ENCODE assay signal across 8 cellular contexts in the genomic region with DNA sequence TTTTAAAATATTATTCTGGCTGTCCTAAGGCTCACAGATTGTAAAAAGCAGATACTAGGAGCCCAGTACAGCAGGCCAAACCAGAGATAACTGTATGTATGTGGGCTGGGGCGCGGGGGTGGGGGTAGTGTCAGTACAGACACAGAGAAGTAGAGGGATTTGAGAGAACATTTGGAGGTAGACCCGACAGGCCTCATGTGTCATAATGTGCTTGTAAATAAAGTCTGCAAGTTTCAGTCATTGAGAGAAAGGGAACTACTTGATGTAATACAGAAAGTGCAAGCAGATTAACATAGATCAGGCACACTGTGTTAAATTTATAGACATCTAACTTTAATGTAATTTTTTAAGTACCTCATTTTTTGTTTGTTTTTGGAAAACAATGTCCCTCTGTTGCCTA. TPM values are rescaled to one million over a fixed set of nuclear protein-coding genes. Genes with fewer than 3 reads are reported as not detected.
DNase-seq lines count a peak whose midpoint lies in the region; ATAC-seq, FAIRE-seq and TF ChIP-seq lines count a peak whose summit lies in the region.

No MANE protein-coding gene starts in this region.

- peak overlapping the region; percentile 73 for H3K4me3 Mint-ChIP-seq in natural killer cell treated with Interleukin-12 subunit alpha and Interleukin-12 subunit beta and Interleukin-15 and Interleukin-18, amount 100 ng/mL, for 72 hours
- H3K4me3 Mint-ChIP-seq in natural killer cell, result no peak overlapping the region
- H3K4me3 Mint-ChIP-seq in activated naive CD4-positive, alpha-beta T cell treated with anti-CD3 and anti-CD28 coated beads for 36 hours, result no peak overlapping the region

- no peaks in the 10 kb centered on the region for H3K36me3 ChIP-seq in upper lobe of right lung

- no peaks in the 10 kb centered on the region for H3K27me3 ChIP-seq in upper lobe of right lung

- no peaks in the 10 kb centered on the region for H3K9me3 ChIP-seq in upper lobe of right lung

- peak overlapping the region; percentile 1 for H3K27ac ChIP-seq in upper lobe of right lung

- no peaks in the 10 kb centered on the region for H3K36me3 Mint-ChIP-seq in natural killer cell treated with Interleukin-12 subunit alpha and Interleukin-12 subunit beta and Interleukin-15 and Interleukin-18, amount 100 ng/mL, for 72 hours
- H3K36me3 Mint-ChIP-seq in natural killer cell, result no peaks in the 10 kb centered on the region
- H3K36me3 Mint-ChIP-seq in activated naive CD4-positive, alpha-beta T cell treated with anti-CD3 and anti-CD28 coated beads for 36 hours (ENCODE audit: low read depth), result no peaks in the 10 kb centered on the region

- intact Hi-C loops in natural killer cell (cut with micrococcal nuclease) (no loop called here), upper lobe of right lung (cut with DNase I) (no loop called here)
- intact Hi-C loops in activated naive CD4-positive, alpha-beta T cell treated with anti-CD3 and anti-CD28 coated beads for 36 hours (cut with micrococcal nuclease), result loop anchor here (1.0 to 10.0 kb wide), 2 partner anchors 15 to 453 kb away; no protein-coding TSS in a partner anchor

- DNase-seq in natural killer cell treated with Interleukin-12 subunit alpha and Interleukin-12 subunit beta and Interleukin-15 and Interleukin-18, amount 100 ng/mL, for 72 hours (ENCODE audit: low spot score), result no peak
- DNase-seq in natural killer cell (no peak), upper lobe of right lung (peak; percentile 83), medulla oblongata (ENCODE audit: extremely low spot score) (no peak), RCC 7860 (ENCODE audit: low spot score) (no peak), hippocampal formation (lab: John Stamatoyannopoulos, UW) (no peak)
- DNase-seq in activated naive CD4-positive, alpha-beta T cell treated with anti-CD3 and anti-CD28 coated beads for 36 hours, result peak; percentile 79

- no peaks in the 10 kb centered on the region for H3K27me3 Mint-ChIP-seq in natural killer cell treated with Interleukin-12 subunit alpha and Interleukin-12 subunit beta and Interleukin-15 and Interleukin-18, amount 100 ng/mL, for 72 hours
- no peaks in the 10 kb centered on the region for H3K27me3 Mint-ChIP-seq in natural killer cell (ENCODE audit: low read depth in 2 of 2)
- H3K27me3 Mint-ChIP-seq in activated naive CD4-positive, alpha-beta T cell treated with anti-CD3 and anti-CD28 coated beads for 36 hours (ENCODE audit: low read depth), result no peaks in the 10 kb centered on the region

- no peaks in the 10 kb centered on the region for H3K9me3 Mint-ChIP-seq in natural killer cell treated with Interleukin-12 subunit alpha and Interleukin-12 subunit beta and Interleukin-15 and Interleukin-18, amount 100 ng/mL, for 72 hours
- no peaks in the 10 kb centered on the region for H3K9me3 Mint-ChIP-seq in natural killer cell
- H3K9me3 Mint-ChIP-seq in activated naive CD4-positive, alpha-beta T cell treated with anti-CD3 and anti-CD28 coated beads for 36 hours, result no peaks in the 10 kb centered on the region

- no peak overlapping the region for H3K4me3 ChIP-seq in upper lobe of right lung

- FAIRE-seq in RCC 7860 (lab: Jason Lieb, UNC), result no peak

- CTCF ChIA-PET in activated naive CD4-positive, alpha-beta T cell treated with anti-CD3 and anti-CD28 coated beads for 36 hours (lab: Charles Lee), result interaction anchor here (1.8 kb wide), 1 partner anchor 9 kb away, joined by 6 read pairs; no protein-coding TSS in a partner anchor

- peak; percentile 76 to 78 for ATAC-seq in natural killer cell treated with Interleukin-12 subunit alpha and Interleukin-12 subunit beta and Interleukin-15 and Interleukin-18, amount 100 ng/mL, for 72 hours
- ATAC-seq in natural killer cell (no peak), HG03342 (IDR thresholded peaks at IDR 0.05; ENCODE audit: unreplicated experiment) (peak; percentile 73), upper lobe of right lung (peak; percentile 94)

- H3K4me1 Mint-ChIP-seq in natural killer cell treated with Interleukin-12 subunit alpha and Interleukin-12 subunit beta and Interleukin-15 and Interleukin-18, amount 100 ng/mL, for 72 hours (ENCODE audit: low read depth in 2 of 2), result peaks cover 19 to 42% of the 10 kb centered on the region in 2 donors
- no peaks in the 10 kb centered on the region for H3K4me1 Mint-ChIP-seq in natural killer cell
- peaks cover 42% of the 10 kb centered on the region for H3K4me1 Mint-ChIP-seq in activated naive CD4-positive, alpha-beta T cell treated with anti-CD3 and anti-CD28 coated beads for 36 hours (ENCODE audit: low read depth)

- no peak for TF ChIP-seq CTCF in natural killer cell (IDR thresholded peaks at IDR 0.05)
- no peak for TF ChIP-seq CTCF in upper lobe of right lung (IDR thresholded peaks at IDR 0.05)

- H3K4me1 ChIP-seq in upper lobe of right lung, result peaks cover 10% of the 10 kb centered on the region

- peak overlapping the region; percentile 84 to 89 for H3K27ac Mint-ChIP-seq in natural killer cell treated with Interleukin-12 subunit alpha and Interleukin-12 subunit beta and Interleukin-15 and Interleukin-18, amount 100 ng/mL, for 72 hours
- peak overlapping the region in 1 of 2 donors; percentile 54 for H3K27ac Mint-ChIP-seq in natural killer cell
- H3K27ac Mint-ChIP-seq in activated naive CD4-positive, alpha-beta T cell treated with anti-CD3 and anti-CD28 coated beads for 36 hours, result peak overlapping the region; percentile 77

RNA-seq across cellular contexts. Expression of a gene that starts 7.4 kb away (rescaled TPM):
- total RNA-seq in natural killer cell treated with Interleukin-12 subunit alpha and Interleukin-12 subunit beta and Interleukin-15 and Interleukin-18, amount 100 ng/mL, for 72 hours, result 10 to 100 TPM; 11.4 to 18.7 TPM
- total RNA-seq in natural killer cell (10 to 100 TPM; 20.0 to 31.3 (median 23.9) TPM), upper lobe of right lung (32.0 TPM)
- total RNA-seq in activated naive CD4-positive, alpha-beta T cell treated with anti-CD3 and anti-CD28 coated beads for 36 hours, result 10 to 100 TPM; 16.0 to 17.4 TPM

RNA-seq across cellular contexts. Expression of a gene that starts 37.4 kb away (rescaled TPM):
- 100 to 1,000 TPM; 149 to 211 TPM for total RNA-seq in natural killer cell treated with Interleukin-12 subunit alpha and Interleukin-12 subunit beta and Interleukin-15 and Interleukin-18, amount 100 ng/mL, for 72 hours
- 100 to 1,000 TPM in 1 of 3 donors, 10 to 100 TPM in 2; 74.8 to 107 (median 92.3) TPM for total RNA-seq in natural killer cell
- total RNA-seq in activated naive CD4-positive, alpha-beta T cell treated with anti-CD3 and anti-CD28 coated beads for 36 hours, result 100 to 1,000 TPM; 102 to 103 TPM
- total RNA-seq in upper lobe of right lung, result 78.4 TPM

Comparison
In these comparisons a context has a peak if more than half of its experiments do, and no peak if none do; other contexts are left out.
1. ATAC-seq: peak in natural killer cell treated with Interleukin-12 subunit alpha and Interleukin-12 subunit beta and Interleukin-15 and Interleukin-18, amount 100 ng/mL, for 72 hours (2 of 2), HG03342 (single experiment) and upper lobe of right lung (single experiment); none in natural killer cell (0 of 3).
2. DNase-seq: peak in activated naive CD4-positive, alpha-beta T cell treated with anti-CD3 and anti-CD28 coated beads for 36 hours (single experiment) and upper lobe of right lung (single experiment); none in natural killer cell treated with Interleukin-12 subunit alpha and Interleukin-12 subunit beta and Interleukin-15 and Interleukin-18, amount 100 ng/mL, for 72 hours (single experiment), natural killer cell (single experiment), medulla oblongata (single experiment), RCC 7860 (single experiment) and hippocampal formation (0 of 2).